ENCODE assay signal across 23 cellular contexts in the genomic region with DNA sequence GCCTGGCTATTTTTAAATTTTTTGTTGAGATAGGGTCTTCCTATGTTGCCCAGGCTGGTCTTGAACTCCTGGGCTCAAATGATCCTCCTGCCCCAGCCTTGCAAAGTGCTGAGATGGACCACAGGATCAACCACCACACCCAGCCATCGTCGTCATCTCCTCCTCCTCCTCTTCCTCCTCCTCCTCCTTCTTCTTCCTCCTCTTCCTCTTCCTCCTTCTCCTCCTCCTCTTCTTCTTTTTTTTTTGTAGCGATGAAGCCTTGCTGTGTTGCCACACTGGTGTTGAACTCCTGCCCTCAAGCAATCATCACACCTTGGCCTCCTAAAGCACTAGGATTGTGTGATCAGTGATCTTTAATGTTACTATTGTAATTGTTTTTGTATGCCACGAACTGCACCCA.
"Had no signal": no experiment of that assay in that cellular context is flagged by ENCODE, and none has a peak within 500 bp of the region (broad histone marks: within the 10 kb centered on the region; RNA-seq: fewer than 3 reads in every experiment).

No MANE protein-coding gene starts in this region.

- ATAC-seq: HepG2, K562, Right ventricle myocardium inferior, SK-N-SH treated with all-trans-retinoic acid at 6 μM for 48 hours had no signal

- DNase-seq: Kasumi-1, MM.1S, NCI-H1092 treated with DMSO at 0.1 percent for 48 hours, NCI-H1436, NCI-H187, NCI-H2029, NCI-H2081 treated with DMSO at 0.1 percent for 48 hours, NCI-H2171, NCI-H226, NCI-H446, NCI-H510A, NCI-H524 treated with DMSO at 0.1 percent for 48 hours, NCI-H69, NCI-H774, OCI-M1, PC-9, Peyer's patch, SHP77 treated with DMSO at 0.1 percent for 48 hours, SJCRH30 had no signal
